In the genomic region with DNA sequence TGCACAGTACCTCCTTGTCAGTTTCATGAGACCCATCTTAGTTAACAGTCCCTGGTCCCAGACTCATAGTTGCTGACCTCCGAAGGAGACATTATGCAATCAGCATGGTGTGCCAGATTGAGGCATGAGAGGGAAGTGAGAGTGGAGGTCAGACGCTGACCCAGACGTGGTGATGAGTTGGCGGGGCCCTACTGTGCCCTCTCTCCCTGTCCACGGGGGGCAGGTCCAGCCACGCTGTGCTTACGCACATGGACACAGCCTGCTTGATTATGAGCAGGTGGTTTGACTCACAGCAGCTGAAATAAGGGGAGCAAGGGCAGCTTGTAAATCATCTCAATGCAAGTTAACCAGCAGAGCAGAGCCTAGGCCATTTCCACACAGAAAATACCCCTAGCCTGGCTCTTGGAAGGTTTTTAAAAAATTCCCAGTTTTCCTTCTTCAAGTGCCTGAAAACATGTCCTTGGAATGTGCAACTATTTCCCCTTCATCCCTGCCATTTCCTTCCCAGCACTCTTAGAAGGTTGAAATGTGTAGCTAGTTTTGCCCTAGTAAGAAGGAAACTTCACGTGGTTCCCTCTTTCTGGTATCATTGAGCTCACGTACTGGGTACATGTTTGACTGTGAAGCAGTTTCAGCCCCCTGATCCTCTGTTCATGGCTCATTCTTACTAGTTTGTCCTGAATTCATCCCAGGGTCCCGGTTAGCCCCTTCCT, we compare ENCODE assay signal across 8 cellular contexts.
A peak's percentile ranks its signal among the peaks of the same experiment; 100 is the strongest.
DNase-seq lines count a peak whose midpoint lies in the region; ATAC-seq and TF ChIP-seq lines count a peak whose summit lies in the region.
"Had no signal": no experiment of that assay in that cellular context is flagged by ENCODE, and none has a peak within 500 bp of the region (broad histone marks: within the 10 kb centered on the region; RNA-seq: fewer than 3 reads in every experiment).

No MANE protein-coding gene starts in this region.

- H3K36me3 ChIP-seq in adrenal gland (replicated peaks in 1 of 2) = no peaks in the 10 kb centered on the region
- peaks cover 1% of the 10 kb centered on the region for H3K36me3 ChIP-seq in lower lobe of right lung
- peaks cover 96% of the 10 kb centered on the region for H3K36me3 ChIP-seq in effector memory CD4-positive, alpha-beta T cell (ENCODE audit: control insufficient read depth, insufficient read depth, low read length)

- TF ChIP-seq CTCF in adrenal gland (IDR thresholded peaks at IDR 0.05) = peak in 1 of 6 experiments; percentile 6
- no peak for TF ChIP-seq CTCF in lower lobe of right lung (IDR thresholded peaks at IDR 0.05)

- H3K9me3 ChIP-seq in adrenal gland (replicated peaks in 1 of 3) = peaks cover 0 to 6% (median 0%) of the 10 kb centered on the region in 3 donors
- H3K9me3 ChIP-seq in lower lobe of right lung = no peaks in the 10 kb centered on the region
- H3K9me3 ChIP-seq in effector memory CD4-positive, alpha-beta T cell (ENCODE audit: control insufficient read depth, low read length) = no peaks in the 10 kb centered on the region
- H3K9me3 ChIP-seq: thoracic aorta had no signal

- intact Hi-C loops in adrenal gland (cut with DNase I) (no loop called here), lower lobe of right lung (cut with DNase I) (no loop called here)

- H3K27me3 ChIP-seq in adrenal gland (no peaks in the 10 kb centered on the region), lower lobe of right lung (ENCODE audit: low read depth) (no peaks in the 10 kb centered on the region)
- H3K27me3 ChIP-seq in effector memory CD4-positive, alpha-beta T cell (replicated peaks; ENCODE audit: control insufficient read depth, insufficient read depth, low read length, poor library complexity, severe bottlenecking) = no peaks in the 10 kb centered on the region

- H3K4me1 ChIP-seq in adrenal gland (replicated peaks in 1 of 2) = peaks cover 8 to 33% of the 10 kb centered on the region in 2 donors
- peaks cover 47% of the 10 kb centered on the region for H3K4me1 ChIP-seq in lower lobe of right lung
- no peaks in the 10 kb centered on the region for H3K4me1 ChIP-seq in effector memory CD4-positive, alpha-beta T cell (ENCODE audit: control insufficient read depth, insufficient read depth, low read length, poor library complexity, severe bottlenecking)

- no peak overlapping the region for H3K4me3 ChIP-seq in adrenal gland
- no peak overlapping the region for H3K4me3 ChIP-seq in lower lobe of right lung
- H3K4me3 ChIP-seq in effector memory CD4-positive, alpha-beta T cell (ENCODE audit: insufficient read depth, low read depth, low read length, poor library complexity, severe bottlenecking) = no peak overlapping the region
- H3K4me3 ChIP-seq: thoracic aorta had no signal

- TF ChIP-seq POLR2A in adrenal gland (IDR thresholded peaks at IDR 0.05) = no peak

- 35 to 57% (median 46%) methylated on average over 6 to 10 of the region's 10 CpGs for WGBS in adrenal gland, 4 donors

- ATAC-seq in GM19043 (IDR thresholded peaks at IDR 0.05; ENCODE audit: low read depth, unreplicated experiment) = peak; percentile 57
- ATAC-seq in HG02981 (IDR thresholded peaks at IDR 0.05; ENCODE audit: unreplicated experiment) = peak; percentile 66
- peak; percentile 95 to 97 for ATAC-seq in lower lobe of right lung

- H3K27ac ChIP-seq in adrenal gland = peak overlapping the region in 3 of 5 donors; percentile 21 to 87 (median 66)
- H3K27ac ChIP-seq in lower lobe of right lung = peak overlapping the region; percentile 37
- H3K27ac ChIP-seq in effector memory CD4-positive, alpha-beta T cell (ENCODE audit: insufficient read depth, low read length, poor library complexity, severe bottlenecking) = no peak overlapping the region
- H3K27ac ChIP-seq: thoracic aorta had no signal

- DNase-seq in adrenal gland = peak; percentile 44 to 90 (median 81)
- DNase-seq in lower lobe of right lung = peak; percentile 89
- no peak for DNase-seq in HPDE6-E6E7 (ENCODE audit: extremely low spot score)
- no peak for DNase-seq in effector memory CD4-positive, alpha-beta T cell
- DNase-seq in NCI-H226 = no peak

Comparison
In these comparisons a context has a peak if more than half of its experiments do, and no peak if none do; other contexts are left out.
1. DNase-seq: peak in adrenal gland (7 of 7) and lower lobe of right lung (single experiment); none in HPDE6-E6E7 (single experiment), effector memory CD4-positive, alpha-beta T cell (0 of 3) and NCI-H226 (single experiment).
2. Peak in every context shown above with its lines, with median percentiles within 50 percentile points of each other: ATAC-seq.